Comparison of ENCODE assay signal across 27 cellular contexts in genomic region chr7:158139499-158139898, GRCh38.
DNase-seq lines count a peak whose midpoint lies in the region; ATAC-seq, FAIRE-seq and TF ChIP-seq lines count a peak whose summit lies in the region.
"Had no signal": no experiment of that assay in that cellular context is flagged by ENCODE, and none has a peak within 500 bp of the region (broad histone marks: within the 10 kb centered on the region; RNA-seq: fewer than 3 reads in every experiment).

No MANE protein-coding gene starts in this region.

- no TSS peak for BruUV-seq in HepG2 (replicated peaks; lab: Mats Ljungman, UMichigan)

- H2AFZ ChIP-seq in HepG2 (ENCODE audit: low read length): no peak overlapping the region

- ATAC-seq in HepG2 (no peak), right lobe of liver (no peak), HG02759 (IDR thresholded peaks at IDR 0.05; ENCODE audit: unreplicated experiment) (no peak)
- ATAC-seq: A549, GM12878 had no signal

- H3K4me1 Mint-ChIP-seq in nephron progenitor cell: peaks cover 16% of the 10 kb centered on the region
- H3K4me1 Mint-ChIP-seq: B cell; CD14-positive monocyte; CD4-positive, alpha-beta memory T cell; CD4-positive, CD25-positive, alpha-beta regulatory T cell; CD8-positive, alpha-beta memory T cell had no signal

- no peaks in the 10 kb centered on the region for H3K9me3 ChIP-seq in HepG2 (ENCODE audit: low read length)
- H3K9me3 ChIP-seq in right lobe of liver: no peaks in the 10 kb centered on the region
- H3K9me3 ChIP-seq in kidney (ENCODE audit: control insufficient read depth in 1 of 2, low read length in 2 of 2): no peaks in the 10 kb centered on the region
- H3K9me3 ChIP-seq: A549 had no signal

- no peak overlapping the region for H3K4me3 Mint-ChIP-seq in nephron progenitor cell
- H3K4me3 Mint-ChIP-seq: B cell; CD14-positive monocyte; CD4-positive, alpha-beta memory T cell; CD4-positive, CD25-positive, alpha-beta regulatory T cell; CD8-positive, alpha-beta memory T cell had no signal

- H3K27ac ChIP-seq in HepG2 (ENCODE audit: extremely low read length, insufficient read depth, low read length): no peak overlapping the region
- no peak overlapping the region for H3K27ac ChIP-seq in right lobe of liver
- H3K27ac ChIP-seq in kidney (ENCODE audit: low read depth in 2 of 2, low read length in 2 of 2): no peak overlapping the region
- H3K27ac ChIP-seq: 22Rv1, A549 had no signal

- no peak for TF ChIP-seq POLR2A in HepG2 (IDR thresholded peaks at IDR 0.05; ENCODE audit: insufficient read depth in 1 of 2, low read depth in 2 of 2, low read length in 2 of 2)
- TF ChIP-seq POLR2A in right lobe of liver (IDR thresholded peaks at IDR 0.05): no peak

- TF ChIP-seq CTCF in HepG2 (CRISPR knock-in tag; IDR thresholded peaks at IDR 0.05) (no peak), right lobe of liver (IDR thresholded peaks at IDR 0.05) (no peak), kidney (IDR thresholded peaks at IDR 0.05; ENCODE audit: borderline replicate concordance, extremely low read depth, insufficient read depth) (no peak), nephron progenitor cell (IDR thresholded peaks at IDR 0.05) (no peak)

- DNase-seq in HepG2 (ENCODE audit: low spot score) (no peak), right lobe of liver (no peak), H7 (peak; percentile 30), kidney (peak; percentile 39), nephron progenitor cell (no peak), NCI-H2171 (lab: John Stamatoyannopoulos, UW) (no peak), C1 segment of cervical spinal cord (lab: John Stamatoyannopoulos, UW) (no peak)
- DNase-seq: AML-193; CD4-positive, alpha-beta memory T cell; CD4-positive, CD25-positive, alpha-beta regulatory T cell; CD8-positive, alpha-beta memory T cell; COR-L47; DMS 273 treated with DMSO at 0.1 percent for 48 hours; DMS153; DMS53; DMS79; DND-41; EL; GDM1 had no signal

- TF ChIP-seq RAD21 in HepG2 (CRISPR knock-in tag; IDR thresholded peaks at IDR 0.05): no peak

- H3K36me3 Mint-ChIP-seq in nephron progenitor cell (ENCODE audit: low read depth): no peaks in the 10 kb centered on the region
- H3K36me3 Mint-ChIP-seq: CD14-positive monocyte; CD4-positive, alpha-beta memory T cell; CD4-positive, CD25-positive, alpha-beta regulatory T cell; CD8-positive, alpha-beta memory T cell had no signal

- 96% methylated on average over 10 of the region's 10 CpGs for WGBS in HepG2 (ENCODE audit: low lambda C conversion rate)
- WGBS in right lobe of liver (ENCODE audit: insufficient coverage, low coverage, low lambda C conversion rate, missing lambda C conversion rate): 83% methylated on average over 7 of the region's 10 CpGs

- intact Hi-C loops in HepG2 (cut with micrococcal nuclease; ENCODE audit: unreplicated experiment): no loop called here
- intact Hi-C loops in right lobe of liver (cut with DNase I): no loop called here
- intact Hi-C loops in kidney (cut with DNase I): no loop called here

- CTCF ChIA-PET in HepG2 (lab: Yijun Ruan, JAX; ENCODE audit: low intra/inter-chr PET ratio, low total read pairs): no interaction called here

- in situ Hi-C loops in HepG2 (cut with HindIII; ENCODE audit: extremely low pct_ligation_motif_present, low pct_unique_long_range_greater_than_20kb): no loop called here

- TF ChIP-seq EP300 in HepG2 (IDR thresholded peaks at IDR 0.05; ENCODE audit: low read depth in 2 of 2, low read length in 2 of 2): no peak
- TF ChIP-seq EP300 in HepG2 (CRISPR knock-in tag; IDR thresholded peaks at IDR 0.05; ENCODE audit: borderline replicate concordance): no peak

- no peaks in the 10 kb centered on the region; the same call in 1 of the 2 replicates for H4K20me1 ChIP-seq in HepG2 (ENCODE audit: insufficient read depth, low read length)

- POLR2A ChIA-PET in HepG2 (lab: Yijun Ruan, JAX): no interaction called here

- no peaks in the 10 kb centered on the region for H3K79me2 ChIP-seq in HepG2 (ENCODE audit: insufficient read depth, low read length)

- H3K36me3 ChIP-seq in HepG2 (replicated peaks in 1 of 2; ENCODE audit: control insufficient read depth in 1 of 2, insufficient read depth in 2 of 2, low read length in 2 of 2) (no peaks in the 10 kb centered on the region), right lobe of liver (no peaks in the 10 kb centered on the region), H7 (replicated peaks; ENCODE audit: control insufficient read depth, insufficient read depth, low read length) (no peaks in the 10 kb centered on the region), kidney (ENCODE audit: control insufficient read depth in 1 of 2, insufficient read depth in 2 of 2, low read length in 2 of 2) (no peaks in the 10 kb centered on the region)

- H3K27me3 ChIP-seq in HepG2 (ENCODE audit: control insufficient read depth in 1 of 2, insufficient read depth in 2 of 2, low read length in 2 of 2) (no peaks in the 10 kb centered on the region), right lobe of liver (no peaks in the 10 kb centered on the region), H7 (ENCODE audit: control insufficient read depth, insufficient read depth, low read length) (no peaks in the 10 kb centered on the region)

- H3K4me2 ChIP-seq in HepG2 (ENCODE audit: low read depth, low read length): no peak overlapping the region
- H3K4me2 ChIP-seq: A549 had no signal

- H3K4me1 ChIP-seq in HepG2 (ENCODE audit: insufficient read depth, low read length): peaks cover 50% of the 10 kb centered on the region
- no peaks in the 10 kb centered on the region for H3K4me1 ChIP-seq in right lobe of liver
- no peaks in the 10 kb centered on the region for H3K4me1 ChIP-seq in kidney (ENCODE audit: control insufficient read depth in 1 of 2, insufficient read depth in 1 of 2, low read depth in 1 of 2, low read length in 2 of 2)
- H3K4me1 ChIP-seq: A549 had no signal

- peaks cover 11% of the 10 kb centered on the region for H3K27me3 Mint-ChIP-seq in nephron progenitor cell (ENCODE audit: low read depth, poor library complexity)
- H3K27me3 Mint-ChIP-seq: B cell; CD4-positive, alpha-beta memory T cell; CD4-positive, CD25-positive, alpha-beta regulatory T cell had no signal

- H3K27ac Mint-ChIP-seq in nephron progenitor cell: peak overlapping the region; percentile 50
- H3K27ac Mint-ChIP-seq: B cell; CD14-positive monocyte; CD4-positive, CD25-positive, alpha-beta regulatory T cell; CD8-positive, alpha-beta memory T cell had no signal

- no peak overlapping the region for H3K9ac ChIP-seq in HepG2 (ENCODE audit: insufficient read depth, low read depth, low read length)
- no peak overlapping the region for H3K9ac ChIP-seq in kidney (ENCODE audit: low read length in 2 of 2)

- FAIRE-seq in HepG2 (lab: Jason Lieb, UNC): no peak
- FAIRE-seq in kidney (lab: Jason Lieb, UNC): no peak
- FAIRE-seq: A549, GM12878, GM12892, GM18507 had no signal

- peaks cover 31% of the 10 kb centered on the region for H3K9me3 Mint-ChIP-seq in nephron progenitor cell

- H3K4me3 ChIP-seq in HepG2 (replicated peaks in 1 of 3; ENCODE audit: insufficient read depth in 1 of 3, low read depth in 2 of 3, low read length in 3 of 3) (no peak overlapping the region), right lobe of liver (no peak overlapping the region), H7 (ENCODE audit: insufficient read depth, low read depth, low read length) (no peak overlapping the region), kidney (ENCODE audit: low read length in 2 of 2) (no peak overlapping the region)
- H3K4me3 ChIP-seq: A549, GM12878 had no signal

TF ChIP-seq in HepG2, 621 proteins besides CTCF, POLR2A, EP300 and RAD21:
- TF ChIP-seq ZNF296 (CRISPR knock-in tag; conservative IDR thresholded peaks at IDR 0.05) (no peak), FOXO4 (CRISPR knock-in tag; conservative IDR thresholded peaks at IDR 0.05) (no peak), ZNF670 (CRISPR knock-in tag; IDR thresholded peaks at IDR 0.05; ENCODE audit: borderline replicate concordance) (no peak), TOPORS (CRISPR knock-in tag; IDR thresholded peaks at IDR 0.05) (no peak), MXI1 (IDR thresholded peaks at IDR 0.05; ENCODE audit: borderline replicate concordance, low read depth, low read length) (no peak), ZFP36L2 (CRISPR knock-in tag; IDR thresholded peaks at IDR 0.05) (no peak), BCL6 (CRISPR knock-in tag; IDR thresholded peaks at IDR 0.05) (0 out of 2 replicates have a peak, but pooled peaks have one; percentile 31)

Comparison
In these comparisons a context has a peak if more than half of its experiments do, and no peak if none do; other contexts are left out.
1. DNase-seq: peak in H7 (single experiment) and kidney (single experiment); none in HepG2 (single experiment), right lobe of liver (0 of 3), nephron progenitor cell (single experiment), NCI-H2171 (single experiment) and C1 segment of cervical spinal cord (0 of 14).